In the genomic region with DNA sequence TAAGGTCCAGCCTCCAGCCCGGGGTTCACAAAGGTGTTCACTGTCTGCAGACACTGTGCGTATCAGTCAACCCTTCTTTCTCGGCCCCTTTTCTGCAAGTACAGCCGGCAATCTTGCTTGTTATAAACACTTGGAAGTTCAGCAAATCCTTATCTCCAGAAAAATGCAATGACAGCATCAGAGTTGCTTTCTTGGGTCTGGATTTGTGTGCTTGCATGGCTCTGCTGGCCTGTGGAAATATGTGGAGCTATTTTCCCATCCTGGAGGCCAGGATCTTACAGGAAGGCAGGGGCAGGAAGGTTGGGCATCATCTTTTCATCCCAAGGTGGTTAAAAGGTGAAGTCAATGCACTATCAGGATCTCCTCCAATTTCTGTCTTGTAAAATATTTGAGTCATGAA, we compare ENCODE assay signal across 24 cellular contexts.
DNase-seq lines count a peak whose midpoint lies in the region; ATAC-seq and TF ChIP-seq lines count a peak whose summit lies in the region.
"Had no signal": no experiment of that assay in that cellular context is flagged by ENCODE, and none has a peak within 500 bp of the region (broad histone marks: within the 10 kb centered on the region; RNA-seq: fewer than 3 reads in every experiment).

No MANE protein-coding gene starts in this region.

- H3K4me3 ChIP-seq in fibroblast of pulmonary artery (replicated peaks; ENCODE audit: low read depth, low read length) (no peak overlapping the region), lower lobe of right lung (no peak overlapping the region), testis (no peak overlapping the region)
- H3K4me3 ChIP-seq: spleen, transverse colon had no signal

- ATAC-seq in lower lobe of right lung (no peak), HG02840 (IDR thresholded peaks at IDR 0.05; ENCODE audit: low FRiP score, unreplicated experiment) (no peak)
- ATAC-seq: activated T-helper 17 cell treated with anti-CD3 and anti-CD28 coated beads, Interleukin-2, amount 50 U/mL, for 72 hours had no signal

- H3K9me3 ChIP-seq in lower lobe of right lung: no peaks in the 10 kb centered on the region
- no peaks in the 10 kb centered on the region for H3K9me3 ChIP-seq in testis
- H3K9me3 ChIP-seq: spleen, transverse colon had no signal

- H3K4me1 ChIP-seq in lower lobe of right lung: no peaks in the 10 kb centered on the region
- H3K4me1 ChIP-seq in testis: peaks cover 64% of the 10 kb centered on the region
- H3K4me1 ChIP-seq: spleen, transverse colon had no signal

- peak overlapping the region; percentile 5 for H3K27ac ChIP-seq in lower lobe of right lung
- H3K27ac ChIP-seq in testis: peak overlapping the region; percentile 75 to 83
- H3K27ac ChIP-seq: spleen had no signal

- TF ChIP-seq POLR2A in testis (IDR thresholded peaks at IDR 0.05): no peak

- intact Hi-C loops in lower lobe of right lung (cut with DNase I) (no loop called here), testis (cut with DNase I; ENCODE audit: low total_unique reads) (no loop called here)

- DNase-seq in NCI-H226 (peak; percentile 92), fibroblast of pulmonary artery (ENCODE audit: low read depth) (peak; percentile 39), lower lobe of right lung (no peak), testis (no peak), T-helper 1 cell (no peak), Kasumi-1 (lab: John Stamatoyannopoulos, UW) (no peak), cerebellum (ENCODE audit: low spot score) (no peak)
- DNase-seq: activated CD4-positive, alpha-beta memory T cell treated with anti-CD3 and anti-CD28 coated beads for 36 hours; activated CD8-positive, alpha-beta memory T cell treated with anti-CD3 and anti-CD28 coated beads, Interleukin-2, amount 50 U/mL, for 48 hours; HFFc6; kidney glomerular epithelial cell; mammary epithelial cell; NCI-H1105 treated with DMSO at 0.1 percent for 48 hours; NCI-H2029 treated with DMSO at 0.1 percent for 48 hours; NCI-H345; nucleus accumbens; OCI-M1; SHP77; stimulated activated CD4-positive, alpha-beta T cell treated with anti-CD3 and anti-CD28 coated beads, Interleukin-4, amount 100 ng/mL, for 1 hour; stimulated activated naive CD4-positive, alpha-beta T cell; transverse colon had no signal

- 29 to 48% methylated on average over 4 of the region's 4 CpGs for WGBS in testis, 2 donors

- TF ChIP-seq CTCF in fibroblast of pulmonary artery (IDR thresholded peaks at IDR 0.05; ENCODE audit: low read length, missing control alignments) (no peak), lower lobe of right lung (IDR thresholded peaks at IDR 0.05) (no peak), testis (IDR thresholded peaks at IDR 0.05) (no peak)

- H3K27me3 ChIP-seq in lower lobe of right lung (ENCODE audit: low read depth) (no peaks in the 10 kb centered on the region), testis (no peaks in the 10 kb centered on the region)
- H3K27me3 ChIP-seq: transverse colon had no signal

- H3K36me3 ChIP-seq in lower lobe of right lung: no peaks in the 10 kb centered on the region
- H3K36me3 ChIP-seq in testis (ENCODE audit: low read depth, missing control alignments): no peaks in the 10 kb centered on the region
- H3K36me3 ChIP-seq: spleen, transverse colon had no signal

Comparison
In these comparisons a context has a peak if more than half of its experiments do, and no peak if none do; other contexts are left out.
1. DNase-seq: peak in NCI-H226 (single experiment) and fibroblast of pulmonary artery (single experiment); none in lower lobe of right lung (single experiment), testis (single experiment), T-helper 1 cell (0 of 5), Kasumi-1 (0 of 2) and cerebellum (single experiment).